22 cellular contexts compared by ENCODE assay signal in the genomic region with DNA sequence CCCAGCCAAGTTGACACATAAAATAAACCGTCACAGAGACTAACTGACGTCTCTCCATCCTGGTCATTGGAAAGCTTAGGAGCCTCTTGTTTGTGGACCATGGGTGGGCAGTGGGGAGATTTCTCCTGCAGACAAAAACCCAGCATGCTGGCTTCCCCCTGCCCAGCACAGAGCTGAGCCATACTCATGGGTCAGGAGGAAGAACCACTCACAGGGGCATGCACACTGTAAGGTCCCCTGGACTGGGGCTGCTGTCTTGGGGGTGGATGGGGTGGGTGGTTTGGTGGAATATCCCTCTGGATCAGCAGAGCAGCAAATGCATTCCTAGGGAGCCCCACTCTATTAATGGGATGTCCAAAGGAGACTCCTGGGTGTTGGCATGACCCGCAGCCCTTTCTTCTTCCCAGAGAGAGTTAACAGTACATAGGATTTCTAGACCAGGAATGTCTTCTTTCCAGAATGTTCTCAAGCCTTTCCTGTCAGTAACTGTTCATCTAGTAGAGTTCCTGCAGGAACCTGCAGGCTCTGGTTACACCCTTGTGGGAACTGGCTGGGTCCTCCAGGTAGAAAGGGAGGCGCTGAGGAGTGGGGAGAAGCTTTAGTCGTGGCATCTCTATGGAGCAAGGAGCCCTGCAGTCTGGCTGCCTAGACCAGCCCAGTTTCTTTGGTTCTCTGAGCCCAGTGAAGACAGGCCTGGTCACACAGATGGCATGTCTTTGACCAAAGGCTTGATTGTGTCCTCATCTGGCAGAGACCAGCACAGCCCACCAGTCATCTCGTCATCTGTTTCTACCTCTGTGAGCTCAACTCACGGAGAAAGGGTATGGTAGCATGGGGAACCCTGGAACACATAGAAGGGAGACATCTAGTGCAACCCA.
DNase-seq lines count a peak whose midpoint lies in the region; ATAC-seq, FAIRE-seq and TF ChIP-seq lines count a peak whose summit lies in the region.
"Had no signal": no experiment of that assay in that cellular context is flagged by ENCODE, and none has a peak within 500 bp of the region (broad histone marks: within the 10 kb centered on the region; RNA-seq: fewer than 3 reads in every experiment).

No MANE protein-coding gene starts in this region.

- BruUV-seq in IMR-90 (replicated peaks; lab: Mats Ljungman, UMichigan): no TSS peak

- H3K4me1 ChIP-seq in IMR-90 (ENCODE audit: control insufficient read depth, insufficient read depth, low read length) (peaks cover 31% of the 10 kb centered on the region), small intestine (ENCODE audit: control insufficient read depth in 2 of 2, insufficient read depth in 1 of 2, low read depth in 1 of 2, low read length in 1 of 2) (peaks cover 4 to 11% of the 10 kb centered on the region in 2 donors)
- H3K4me1 ChIP-seq: BE2C had no signal

- H3K4me2 ChIP-seq in IMR-90 (ENCODE audit: low read depth, low read length): no peak overlapping the region

- H3K9me1 ChIP-seq in IMR-90 (ENCODE audit: insufficient read depth, low read length): peaks cover 47% of the 10 kb centered on the region

- H4K8ac ChIP-seq in IMR-90 (ENCODE audit: low read depth in 2 of 2, low read length in 2 of 2): peak overlapping the region in 1 of 2 experiments; percentile 20; a peak in 1 of 4 replicates

- 100% methylated on average over 2 of the region's 7 CpGs; no CpG with 5 or more reads in 1 of the 2 experiments for WGBS in IMR-90 (ENCODE audit: extremely low coverage in 2 of 2, insufficient read length in 1 of 2), 2 experiments
- 91 to 94% (median 93%) methylated on average over 7 of the region's 7 CpGs for WGBS in small intestine, 3 donors

- H3K36me3 Mint-ChIP-seq in activated CD4-positive, alpha-beta T cell treated with anti-CD3 and anti-CD28 coated beads, Interleukin-2, amount 10 ng/mL, durations not matched to agents 24 days and 14 days (ENCODE audit: low read depth): no peaks in the 10 kb centered on the region
- H3K36me3 Mint-ChIP-seq in activated T-helper 2 cell treated with anti-CD3 and anti-CD28 coated beads, Interferon-gamma antibody, Interleukin-2, Interleukin-4, amounts not matched to agents 10 μg/mL and 5 μg/mL and 100 μg/mL, durations not matched to agents 14 hours and 24 hours and 36 hours (ENCODE audit: low read depth): no peaks in the 10 kb centered on the region
- H3K36me3 Mint-ChIP-seq: CD4-positive, alpha-beta memory T cell had no signal

- H3K9me3 ChIP-seq in IMR-90 (ENCODE audit: control insufficient read depth, insufficient read depth, low read length): no peaks in the 10 kb centered on the region
- H3K9me3 ChIP-seq in small intestine (ENCODE audit: control insufficient read depth, low read depth): no peaks in the 10 kb centered on the region
- H3K9me3 ChIP-seq: BE2C had no signal

- H3K18ac ChIP-seq in IMR-90 (ENCODE audit: low read depth, low read length): no peak overlapping the region

- H2AK5ac ChIP-seq in IMR-90 (ENCODE audit: low read depth, low read length): peak overlapping the region; percentile 1; the same call in 1 of the 2 replicates

- no peaks in the 10 kb centered on the region for H3K4me1 Mint-ChIP-seq in activated CD4-positive, alpha-beta T cell treated with anti-CD3 and anti-CD28 coated beads, Interleukin-2, amount 10 ng/mL, durations not matched to agents 24 days and 14 days
- H3K4me1 Mint-ChIP-seq in activated T-helper 2 cell treated with anti-CD3 and anti-CD28 coated beads, Interferon-gamma antibody, Interleukin-2, Interleukin-4, amounts not matched to agents 10 μg/mL and 5 μg/mL and 100 μg/mL, durations not matched to agents 14 hours and 24 hours and 36 hours (ENCODE audit: low read depth): peaks cover 9% of the 10 kb centered on the region
- H3K4me1 Mint-ChIP-seq: CD4-positive, alpha-beta memory T cell had no signal

- H3K4me3 Mint-ChIP-seq in activated CD4-positive, alpha-beta T cell treated with anti-CD3 and anti-CD28 coated beads, Interleukin-2, amount 10 ng/mL, durations not matched to agents 24 days and 14 days: no peak overlapping the region
- H3K4me3 Mint-ChIP-seq in activated T-helper 2 cell treated with anti-CD3 and anti-CD28 coated beads, Interferon-gamma antibody, Interleukin-2, Interleukin-4, amounts not matched to agents 10 μg/mL and 5 μg/mL and 100 μg/mL, durations not matched to agents 14 hours and 24 hours and 36 hours (ENCODE audit: low read depth): no peak overlapping the region
- H3K4me3 Mint-ChIP-seq: CD4-positive, alpha-beta memory T cell had no signal

- H3K36me3 ChIP-seq in IMR-90 (ENCODE audit: control insufficient read depth, insufficient read depth, low read length): no peaks in the 10 kb centered on the region
- H3K36me3 ChIP-seq in small intestine (ENCODE audit: control insufficient read depth in 2 of 2, insufficient read depth in 2 of 2, low read length in 2 of 2): no peaks in the 10 kb centered on the region
- H3K36me3 ChIP-seq: BE2C had no signal

- peaks cover 2% of the 10 kb centered on the region; the same call in 1 of the 2 replicates for H3K27me3 ChIP-seq in IMR-90 (ENCODE audit: control insufficient read depth, insufficient read depth, low read length)
- no peaks in the 10 kb centered on the region for H3K27me3 ChIP-seq in small intestine (ENCODE audit: control insufficient read depth in 2 of 2, insufficient read depth in 2 of 2, low read length in 2 of 2)

- DNase-seq in activated CD4-positive, alpha-beta T cell treated with anti-CD3 and anti-CD28 coated beads, Interleukin-2, amount 10 ng/mL, durations not matched to agents 24 days and 14 days: peak; percentile 53
- no peak for DNase-seq in activated CD4-positive, alpha-beta T cell treated with anti-CD3 and anti-CD28 coated beads, Interleukin-2, amount 50 U/mL, for 4 hours
- DNase-seq in IMR-90 (no peak), islet precursor cell (peak; percentile 35), small intestine (no peak)
- peak; percentile 10 for DNase-seq in stimulated activated CD8-positive, alpha-beta memory T cell treated with anti-CD3 and anti-CD28 coated beads, Interleukin-4, amount 100 ng/mL, for 48 hours
- DNase-seq in activated T-helper 2 cell treated with anti-CD3 and anti-CD28 coated beads, Interferon-gamma antibody, Interleukin-2, Interleukin-4, amounts not matched to agents 10 μg/mL and 5 μg/mL and 100 μg/mL, durations not matched to agents 14 hours and 24 hours and 36 hours (ENCODE audit: low spot score): no peak
- DNase-seq: 8988T; BE2C; Calu3; CD4-positive, alpha-beta memory T cell; DMS53; EL; GOT3; NCI-H1092 treated with DMSO at 0.1 percent for 48 hours; NCI-H146; NCI-H2081; NCI-H2171 treated with DMSO at 0.1 percent for 48 hours had no signal

- H3K9ac ChIP-seq in IMR-90 (ENCODE audit: low read depth, low read length): no peak overlapping the region

- no peak for TF ChIP-seq CTCF in IMR-90 (conservative IDR thresholded peaks at IDR 0.05; ENCODE audit: low read depth, low read length)

- no peak overlapping the region for H3K27ac Mint-ChIP-seq in activated CD4-positive, alpha-beta T cell treated with anti-CD3 and anti-CD28 coated beads, Interleukin-2, amount 10 ng/mL, durations not matched to agents 24 days and 14 days
- no peak overlapping the region for H3K27ac Mint-ChIP-seq in activated T-helper 2 cell treated with anti-CD3 and anti-CD28 coated beads, Interferon-gamma antibody, Interleukin-2, Interleukin-4, amounts not matched to agents 10 μg/mL and 5 μg/mL and 100 μg/mL, durations not matched to agents 14 hours and 24 hours and 36 hours
- H3K27ac Mint-ChIP-seq: CD4-positive, alpha-beta memory T cell had no signal

- CTCF ChIA-PET in IMR-90 (lab: Yijun Ruan, JAX): no interaction called here

- no peak overlapping the region for H2AK9ac ChIP-seq in IMR-90 (replicated peaks; ENCODE audit: low read depth, low read length, poor library complexity)

- dilution Hi-C loops in IMR-90 (cut with HindIII; ENCODE audit: low sequenced_read_pairs, unreplicated experiment): no loop called here

- POLR2A ChIA-PET in IMR-90 (lab: Charles Lee; ENCODE audit: unreplicated experiment): no interaction called here

- no peak overlapping the region for H3K4me3 ChIP-seq in IMR-90 (ENCODE audit: insufficient read depth, low read depth, low read length)
- H3K4me3 ChIP-seq in small intestine (ENCODE audit: low read depth in 1 of 2, low read length in 2 of 2): no peak overlapping the region
- H3K4me3 ChIP-seq: GM12878 had no signal

- no peaks in the 10 kb centered on the region for H4K20me1 ChIP-seq in IMR-90 (ENCODE audit: insufficient read depth, low read length)

- no peaks in the 10 kb centered on the region for H3K9me3 Mint-ChIP-seq in activated CD4-positive, alpha-beta T cell treated with anti-CD3 and anti-CD28 coated beads, Interleukin-2, amount 10 ng/mL, durations not matched to agents 24 days and 14 days
- H3K9me3 Mint-ChIP-seq in activated T-helper 2 cell treated with anti-CD3 and anti-CD28 coated beads, Interferon-gamma antibody, Interleukin-2, Interleukin-4, amounts not matched to agents 10 μg/mL and 5 μg/mL and 100 μg/mL, durations not matched to agents 14 hours and 24 hours and 36 hours: no peaks in the 10 kb centered on the region
- H3K9me3 Mint-ChIP-seq: CD4-positive, alpha-beta memory T cell had no signal

- no peak for FAIRE-seq in small intestine (lab: Jason Lieb, UNC)
- FAIRE-seq: GM12878, RCC 7860 had no signal

- no peak overlapping the region for H3K27ac ChIP-seq in IMR-90 (ENCODE audit: insufficient read depth, low read length)
- H3K27ac ChIP-seq in small intestine (ENCODE audit: low read depth in 1 of 2, low read length in 1 of 2): no peak overlapping the region

- H2BK20ac ChIP-seq in IMR-90 (ENCODE audit: low read depth, low read length): peak overlapping the region; percentile 69

- no peak overlapping the region for H3K56ac ChIP-seq in IMR-90 (ENCODE audit: extremely low read depth, insufficient read depth, low read length)

- intact Hi-C loops in activated CD4-positive, alpha-beta T cell treated with anti-CD3 and anti-CD28 coated beads, Interleukin-2, amount 10 ng/mL, durations not matched to agents 24 days and 14 days (cut with micrococcal nuclease): no loop called here
- intact Hi-C loops in IMR-90 (cut with micrococcal nuclease): no loop called here
- intact Hi-C loops in activated T-helper 2 cell treated with anti-CD3 and anti-CD28 coated beads, Interferon-gamma antibody, Interleukin-2, Interleukin-4, amounts not matched to agents 10 μg/mL and 5 μg/mL and 100 μg/mL, durations not matched to agents 14 hours and 24 hours and 36 hours (cut with micrococcal nuclease): no loop called here

- ATAC-seq in IMR-90 (ENCODE audit: low read depth): no peak
- ATAC-seq in GM18858 (IDR thresholded peaks at IDR 0.05; ENCODE audit: unreplicated experiment): no peak
- ATAC-seq: GM12878, Right ventricle myocardium inferior had no signal

- no peak for TF ChIP-seq RAD21 in IMR-90 (IDR thresholded peaks at IDR 0.05; ENCODE audit: low read length)

- no peak overlapping the region for H2AFZ ChIP-seq in IMR-90 (replicated peaks; ENCODE audit: low read length, poor library complexity)

- H3K14ac ChIP-seq in IMR-90 (replicated peaks; ENCODE audit: low read depth, low read length): no peak overlapping the region

- in situ Hi-C loops in IMR-90 (cut with MboI; ENCODE audit: low sequenced_read_pairs): loop anchor here (10.0 kb wide), 1 partner anchor 183 kb away; no protein-coding TSS in a partner anchor

- H2BK120ac ChIP-seq in IMR-90 (ENCODE audit: low read depth, low read length): peak overlapping the region; percentile 26

- no peaks in the 10 kb centered on the region for H3K27me3 Mint-ChIP-seq in activated CD4-positive, alpha-beta T cell treated with anti-CD3 and anti-CD28 coated beads, Interleukin-2, amount 10 ng/mL, durations not matched to agents 24 days and 14 days
- H3K27me3 Mint-ChIP-seq in activated T-helper 2 cell treated with anti-CD3 and anti-CD28 coated beads, Interferon-gamma antibody, Interleukin-2, Interleukin-4, amounts not matched to agents 10 μg/mL and 5 μg/mL and 100 μg/mL, durations not matched to agents 14 hours and 24 hours and 36 hours (ENCODE audit: low read depth): no peaks in the 10 kb centered on the region

- no peak for TF ChIP-seq POLR2A in IMR-90 (IDR thresholded peaks at IDR 0.05; ENCODE audit: low read depth, low read length)

- peak overlapping the region; percentile 44; the same call in 1 of the 2 replicates for H3K4ac ChIP-seq in IMR-90 (ENCODE audit: low read depth, low read length)

- no peak overlapping the region for H4K91ac ChIP-seq in IMR-90 (ENCODE audit: insufficient read depth, low read depth, low read length)

- H3K23ac ChIP-seq in IMR-90 (ENCODE audit: low read depth, low read length): 0 out of 2 replicates have a peak overlapping the region, but pooled peaks have one; percentile 31

- H4K5ac ChIP-seq in IMR-90 (ENCODE audit: low read depth, low read length): no peak overlapping the region

- no peak overlapping the region for H2BK15ac ChIP-seq in IMR-90 (ENCODE audit: low read depth, low read length)

- H3K79me1 ChIP-seq in IMR-90 (ENCODE audit: low read depth in 1 of 2, low read length in 2 of 2): no peaks in the 10 kb centered on the region

- H2BK5ac ChIP-seq in IMR-90 (ENCODE audit: low read depth, low read length, poor library complexity, severe bottlenecking): no peak overlapping the region

Comparison
In these comparisons a context has a peak if more than half of its experiments do, and no peak if none do; other contexts are left out.
1. DNase-seq: peak in activated CD4-positive, alpha-beta T cell treated with anti-CD3 and anti-CD28 coated beads, Interleukin-2, amount 10 ng/mL, durations not matched to agents 24 days and 14 days (single experiment), islet precursor cell (single experiment) and stimulated activated CD8-positive, alpha-beta memory T cell treated with anti-CD3 and anti-CD28 coated beads, Interleukin-4, amount 100 ng/mL, for 48 hours (single experiment); none in activated CD4-positive, alpha-beta T cell treated with anti-CD3 and anti-CD28 coated beads, Interleukin-2, amount 50 U/mL, for 4 hours (0 of 2), IMR-90 (single experiment), activated T-helper 2 cell treated with anti-CD3 and anti-CD28 coated beads, Interferon-gamma antibody, Interleukin-2, Interleukin-4, amounts not matched to agents 10 μg/mL and 5 μg/mL and 100 μg/mL, durations not matched to agents 14 hours and 24 hours and 36 hours (single experiment) and small intestine (single experiment).